9 cellular contexts compared by ENCODE assay signal in genomic region chr4:40672528-40673522, GRCh38. TPM values are rescaled to one million over a fixed set of nuclear protein-coding genes. Genes with fewer than 3 reads are reported as not detected.
A peak's percentile ranks its signal among the peaks of the same experiment; 100 is the strongest.
DNase-seq lines count a peak whose midpoint lies in the region; ATAC-seq, FAIRE-seq and TF ChIP-seq lines count a peak whose summit lies in the region.
"Had no signal": no experiment of that assay in that cellular context is flagged by ENCODE, and none has a peak within 500 bp of the region (broad histone marks: within the 10 kb centered on the region; RNA-seq: fewer than 3 reads in every experiment).

No MANE protein-coding gene starts in this region.

- intact Hi-C loops in HepG2 (cut with micrococcal nuclease; ENCODE audit: unreplicated experiment): no loop called here

- peaks cover 42% of the 10 kb centered on the region for H3K4me1 ChIP-seq in HepG2 (ENCODE audit: insufficient read depth, low read length)

- peak overlapping the region; percentile 62 for H2AFZ ChIP-seq in HepG2 (ENCODE audit: low read length)

- TF ChIP-seq POLR2A in HepG2 (IDR thresholded peaks at IDR 0.05; ENCODE audit: insufficient read depth in 1 of 2, low read depth in 2 of 2, low read length in 2 of 2): no peak

- H3K9ac ChIP-seq in HepG2 (ENCODE audit: insufficient read depth, low read depth, low read length): peak overlapping the region; percentile 44

- TF ChIP-seq EP300 in HepG2 (IDR thresholded peaks at IDR 0.05; ENCODE audit: low read depth in 2 of 2, low read length in 2 of 2) (no peak), HepG2 (CRISPR knock-in tag; IDR thresholded peaks at IDR 0.05; ENCODE audit: borderline replicate concordance) (no peak)

- 23% methylated on average over 15 of the region's 15 CpGs for WGBS in HepG2 (ENCODE audit: low lambda C conversion rate)

- CTCF ChIA-PET in HepG2 (lab: Yijun Ruan, JAX; ENCODE audit: low intra/inter-chr PET ratio, low total read pairs): no interaction called here

- H3K79me2 ChIP-seq in HepG2 (ENCODE audit: insufficient read depth, low read length): no peaks in the 10 kb centered on the region

- TF ChIP-seq RAD21 in HepG2 (CRISPR knock-in tag; IDR thresholded peaks at IDR 0.05): no peak

- in situ Hi-C loops in SK-MEL-5 (cut with HindIII; ENCODE audit: low pct_unique_long_range_greater_than_20kb, low sequenced_read_pairs): no loop called here
- in situ Hi-C loops in HepG2 (cut with HindIII; ENCODE audit: extremely low pct_ligation_motif_present, low pct_unique_long_range_greater_than_20kb): no loop called here

- no peaks in the 10 kb centered on the region for H3K27me3 ChIP-seq in HepG2 (ENCODE audit: control insufficient read depth in 1 of 2, insufficient read depth in 2 of 2, low read length in 2 of 2)

- DNase-seq in DMS53 (lab: John Stamatoyannopoulos, UW): peak; percentile 88
- peak; percentile 76 for DNase-seq in SK-MEL-5 (ENCODE audit: low read depth, low spot score)
- peak; percentile 1 for DNase-seq in brain pericyte (ENCODE audit: low read depth, low spot score)
- peak; percentile 57 for DNase-seq in HepG2 (ENCODE audit: low spot score)
- DNase-seq in superior temporal gyrus (ENCODE audit: extremely low spot score): peak; percentile 18
- no peak for DNase-seq in NCI-H1930 (lab: John Stamatoyannopoulos, UW)

- TF ChIP-seq CTCF in HepG2 (CRISPR knock-in tag; IDR thresholded peaks at IDR 0.05): no peak

- POLR2A ChIA-PET in HepG2 (lab: Yijun Ruan, JAX): no interaction called here

- peak overlapping the region; percentile 70 for H3K27ac ChIP-seq in HepG2 (ENCODE audit: extremely low read length, insufficient read depth, low read length)

- peak; percentile 66 for FAIRE-seq in HepG2 (lab: Jason Lieb, UNC)

- H4K20me1 ChIP-seq in HepG2 (ENCODE audit: insufficient read depth, low read length): no peaks in the 10 kb centered on the region

- H3K36me3 ChIP-seq in HepG2 (replicated peaks in 1 of 2; ENCODE audit: control insufficient read depth in 1 of 2, insufficient read depth in 2 of 2, low read length in 2 of 2): no peaks in the 10 kb centered on the region
- H3K36me3 ChIP-seq: thoracic aorta had no signal

- H3K4me2 ChIP-seq in HepG2 (ENCODE audit: low read depth, low read length): peak overlapping the region; percentile 76

- H3K9me3 ChIP-seq in HepG2 (ENCODE audit: low read length): no peaks in the 10 kb centered on the region
- H3K9me3 ChIP-seq: thoracic aorta had no signal

- ATAC-seq in GM19438 (IDR thresholded peaks at IDR 0.05; ENCODE audit: low read depth, unreplicated experiment) (peak; percentile 67), HG03439 (IDR thresholded peaks at IDR 0.05; ENCODE audit: unreplicated experiment) (peak; percentile 60), HepG2 (peak; percentile 95)

- TSS peak; percentile 85 for BruUV-seq in HepG2 (replicated peaks; lab: Mats Ljungman, UMichigan)

- H3K4me3 ChIP-seq in HepG2 (replicated peaks in 1 of 3; ENCODE audit: insufficient read depth in 1 of 3, low read depth in 2 of 3, low read length in 3 of 3): peak overlapping the region; percentile 26 to 49 (median 36); a peak in 5 of 6 replicates
- H3K4me3 ChIP-seq: thoracic aorta had no signal

TF ChIP-seq in HepG2, 621 proteins besides CTCF, POLR2A, EP300 and RAD21 (continues in another document):
- TF ChIP-seq ZNF333 (CRISPR knock-in tag; IDR thresholded peaks at IDR 0.05; ENCODE audit: borderline replicate concordance) (no peak), ETV5 (CRISPR knock-in tag; IDR thresholded peaks at IDR 0.05; ENCODE audit: borderline replicate concordance) (peak; percentile 63; the same call in 1 of the 2 replicates), ZNF766 (CRISPR knock-in tag; IDR thresholded peaks at IDR 0.05; ENCODE audit: borderline replicate concordance) (no peak), HNF4A (CRISPR knock-in tag; IDR thresholded peaks at IDR 0.05) (peak; percentile 65; the same call in 1 of the 2 replicates), CAMTA2 (CRISPR knock-in tag; IDR thresholded peaks at IDR 0.05; ENCODE audit: borderline replicate concordance) (no peak), SNRNP70 (IDR thresholded peaks at IDR 0.05; ENCODE audit: low read depth, low read length) (no peak), ISX (CRISPR knock-in tag; conservative IDR thresholded peaks at IDR 0.05) (no peak), GABPA (IDR thresholded peaks at IDR 0.05; ENCODE audit: low read depth, low read length) (no peak), GABPA (CRISPR knock-in tag; IDR thresholded peaks at IDR 0.05; ENCODE audit: low read depth) (peak; percentile 40), MAFG (CRISPR knock-in tag; IDR thresholded peaks at IDR 0.05) (no peak), PHF5A (CRISPR knock-in tag; IDR thresholded peaks at IDR 0.05; ENCODE audit: low read depth, unreplicated experiment) (no peak), ETV6 (CRISPR knock-in tag; conservative IDR thresholded peaks at IDR 0.05) (no peak), GATA4 (IDR thresholded peaks at IDR 0.05; ENCODE audit: borderline replicate concordance, low read depth) (no peak), POLR2AphosphoS5 (IDR thresholded peaks at IDR 0.05; ENCODE audit: low read depth, low read length) (no peak), TEAD2 (CRISPR knock-in tag; IDR thresholded peaks at IDR 0.05) (no peak), CREB1 (IDR thresholded peaks at IDR 0.05) (0 out of 2 replicates have a peak, but pooled peaks have one; percentile 12), CREB1 (CRISPR knock-in tag; IDR thresholded peaks at IDR 0.05) (0 out of 2 replicates have a peak, but pooled peaks have one; percentile 25), KDM3A (CRISPR knock-in tag; IDR thresholded peaks at IDR 0.05; ENCODE audit: low read depth) (no peak), PHB2 (IDR thresholded peaks at IDR 0.05; ENCODE audit: partially characterized antibody) (no peak), ZNF10 (CRISPR knock-in tag; IDR thresholded peaks at IDR 0.05; ENCODE audit: borderline replicate concordance, low read depth) (no peak), ELF3 (CRISPR knock-in tag; IDR thresholded peaks at IDR 0.05) (peak; percentile 55; the same call in 1 of the 2 replicates), NONO (IDR thresholded peaks at IDR 0.05) (no peak), NONO (CRISPR knock-in tag; conservative IDR thresholded peaks at IDR 0.05) (no peak), EHMT2 (IDR thresholded peaks at IDR 0.05; ENCODE audit: borderline replicate concordance, low read depth, low read length) (no peak), ZNF234 (CRISPR knock-in tag; conservative IDR thresholded peaks at IDR 0.05) (0 out of 2 replicates have a peak, but pooled peaks have one; percentile 61), SRF (IDR thresholded peaks at IDR 0.05; ENCODE audit: low read depth, low read length) (no peak)

RNA-seq across cellular contexts. Expression of gene RBM47, which starts 43.2 kb away (rescaled TPM):
- 7.2 and 7.5 TPM in 2 replicates for total RNA-seq in SK-MEL-5 (2014; rRNA removed; shearing (Covaris generic))
- polyA plus RNA-seq in SK-MEL-5 (2015; cell fraction: cytosol; rRNA removed): 15.4 and 20.9 TPM in 2 replicates
- polyA plus RNA-seq in SK-MEL-5 (2015; cell fraction: nucleus; rRNA removed): 4.7 and 6.1 TPM in 2 replicates
- total RNA-seq in HepG2 (2016; rRNA removed; fragmentation: Illumina TruSeq; extraction: Trizol): 2.5 and 3.9 TPM in 2 replicates
- total RNA-seq in HepG2 (2016; cell fraction: cytosol; rRNA removed; fragmentation: Illumina TruSeq; extraction: Trizol; ENCODE audit: low read depth): 0.20 and 0.26 TPM in 2 replicates
- 2.2 and 3.2 TPM in 2 replicates for total RNA-seq in HepG2 (2016; cell fraction: insoluble cytoplasmic fraction; rRNA removed; fragmentation: Illumina TruSeq; extraction: Trizol)
- total RNA-seq in HepG2 (2016; cell fraction: membrane; rRNA removed; fragmentation: Illumina TruSeq; extraction: Trizol): 0.90 and 0.96 TPM in 2 replicates
- total RNA-seq in HepG2 (2016; cell fraction: nucleus; rRNA removed; fragmentation: Illumina TruSeq; extraction: Trizol): 1.5 and 1.6 TPM in 2 replicates
- 1.2 and 2.0 TPM in 2 replicates for polyA plus RNA-seq in HepG2 (2011; rRNA removed)
- 1.8 and 2.5 TPM in 2 replicates for polyA plus RNA-seq in HepG2 (2011; cell fraction: cytosol; rRNA removed)
- polyA plus RNA-seq in HepG2 (2011; cell fraction: nucleus; rRNA removed): 2.0 and 3.4 TPM in 2 replicates
- polyA plus RNA-seq in HepG2 (2012): 2.9 and 3.1 TPM in 2 replicates
- polyA plus RNA-seq in HepG2 (2016; cell fraction: cytosol; fragmentation: Illumina TruSeq; extraction: Trizol; ENCODE audit: low read depth): 0.06 and 0.08 TPM in 2 replicates
- 2.9 and 4.7 TPM in 2 replicates for polyA plus RNA-seq in HepG2 (2016; cell fraction: insoluble cytoplasmic fraction; fragmentation: Illumina TruSeq; extraction: Trizol; ENCODE audit: low read depth)
- polyA plus RNA-seq in HepG2 (2016; cell fraction: membrane; fragmentation: Illumina TruSeq; extraction: Trizol; ENCODE audit: low read depth): 0.32 and 0.45 TPM in 2 replicates
- polyA plus RNA-seq in HepG2 (2016; cell fraction: nucleus; fragmentation: Illumina TruSeq; extraction: Trizol; ENCODE audit: insufficient read depth, low read depth): 1.5 TPM in 2 replicates
- polyA minus RNA-seq in HepG2 (2011; rRNA and poly(A)+ RNA removed; ENCODE audit: low replicate concordance): 9.8 and 38.2 TPM in 2 replicates
- polyA minus RNA-seq in HepG2 (2011; cell fraction: cytosol; rRNA and poly(A)+ RNA removed): 2.9 and 3.0 TPM in 2 replicates
- polyA minus RNA-seq in HepG2 (2011; cell fraction: nucleus; rRNA and poly(A)+ RNA removed): 1.8 and 2.9 TPM in 2 replicates

Comparison
In these comparisons a context has a peak if more than half of its experiments do, and no peak if none do; other contexts are left out.
1. DNase-seq: peak in DMS53 (single experiment), SK-MEL-5 (single experiment), brain pericyte (single experiment), HepG2 (single experiment) and superior temporal gyrus (single experiment); none in NCI-H1930 (0 of 2).
2. Peak in every context shown above with its lines, with median percentiles within 50 percentile points of each other: ATAC-seq.